In the genomic region with DNA sequence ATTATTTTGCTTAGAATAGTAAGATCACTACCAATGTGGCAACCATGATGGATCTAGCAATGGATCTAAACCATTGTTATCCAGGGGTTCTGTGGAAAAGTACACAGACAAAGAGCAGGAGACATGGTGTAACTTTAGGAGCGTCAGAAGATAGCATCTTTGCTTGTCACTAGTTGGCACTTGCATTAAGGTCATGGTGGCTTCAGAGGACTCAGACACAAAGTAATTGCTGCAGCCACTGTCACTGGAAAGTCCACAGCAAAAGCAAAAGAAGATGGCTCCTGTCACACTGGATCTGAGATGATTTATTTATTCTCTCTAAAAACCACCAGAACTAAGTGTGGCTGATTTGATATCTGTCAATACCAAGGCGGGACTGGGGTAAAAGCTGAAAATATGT, we compare ENCODE assay signal across 22 cellular contexts.
A peak's percentile ranks its signal among the peaks of the same experiment; 100 is the strongest.
DNase-seq lines count a peak whose midpoint lies in the region; ATAC-seq and TF ChIP-seq lines count a peak whose summit lies in the region.
"Had no signal": no experiment of that assay in that cellular context is flagged by ENCODE, and none has a peak within 500 bp of the region (broad histone marks: within the 10 kb centered on the region; RNA-seq: fewer than 3 reads in every experiment).

No MANE protein-coding gene starts in this region.

- no peak overlapping the region for H3K4me2 ChIP-seq in OCI-LY3 (ENCODE audit: low read length)
- H3K4me2 ChIP-seq: BLaER1 had no signal

- H4K20me1 ChIP-seq in OCI-LY3 (ENCODE audit: insufficient read depth, low read length): no peaks in the 10 kb centered on the region
- H4K20me1 ChIP-seq: BLaER1 had no signal

- H3K27me3 ChIP-seq in OCI-LY3 (ENCODE audit: low read depth, low read length) (no peaks in the 10 kb centered on the region), neuron (ENCODE audit: insufficient read depth, low read length) (no peaks in the 10 kb centered on the region)
- H3K27me3 ChIP-seq: BE2C, BLaER1 had no signal

- H3K9me3 Mint-ChIP-seq in nephron progenitor cell: peaks cover 9% of the 10 kb centered on the region

- H3K27ac Mint-ChIP-seq in nephron progenitor cell: peak overlapping the region; percentile 20
- H3K27ac Mint-ChIP-seq: CD14-positive monocyte; CD4-positive, alpha-beta memory T cell; CD4-positive, CD25-positive, alpha-beta regulatory T cell; CD8-positive, alpha-beta memory T cell had no signal

- H3K9me3 ChIP-seq in OCI-LY3 (ENCODE audit: insufficient read depth, low read length) (no peaks in the 10 kb centered on the region), neuron (ENCODE audit: low read length) (no peaks in the 10 kb centered on the region)
- H3K9me3 ChIP-seq: BE2C, BLaER1 had no signal

- H3K4me1 ChIP-seq in OCI-LY3 (ENCODE audit: low read length): no peaks in the 10 kb centered on the region
- H3K4me1 ChIP-seq in neuron (ENCODE audit: insufficient read depth, low read length): no peaks in the 10 kb centered on the region
- H3K4me1 ChIP-seq: BLaER1 had no signal

- H3K4me3 Mint-ChIP-seq in nephron progenitor cell: no peak overlapping the region
- H3K4me3 Mint-ChIP-seq: CD14-positive monocyte; CD4-positive, alpha-beta memory T cell; CD4-positive, CD25-positive, alpha-beta regulatory T cell; CD8-positive, alpha-beta memory T cell had no signal

- no peak for ATAC-seq in GM21526 (IDR thresholded peaks at IDR 0.05; ENCODE audit: low FRiP score, unreplicated experiment)
- ATAC-seq in HG02642 (IDR thresholded peaks at IDR 0.05; ENCODE audit: poor library complexity, unreplicated experiment): no peak
- no peak for ATAC-seq in GM18907 (IDR thresholded peaks at IDR 0.05; ENCODE audit: unreplicated experiment)

- H3K27ac ChIP-seq in OCI-LY3 (ENCODE audit: low read length): no peak overlapping the region
- H3K27ac ChIP-seq: BLaER1 had no signal

- H3K36me3 Mint-ChIP-seq in nephron progenitor cell (ENCODE audit: low read depth): no peaks in the 10 kb centered on the region
- H3K36me3 Mint-ChIP-seq: CD14-positive monocyte; CD4-positive, alpha-beta memory T cell; CD4-positive, CD25-positive, alpha-beta regulatory T cell; CD8-positive, alpha-beta memory T cell had no signal

- H3K9ac ChIP-seq in OCI-LY3 (ENCODE audit: low read length): no peak overlapping the region
- H3K9ac ChIP-seq: BLaER1 had no signal

- peaks cover 3% of the 10 kb centered on the region for H3K27me3 Mint-ChIP-seq in nephron progenitor cell (ENCODE audit: low read depth, poor library complexity)
- H3K27me3 Mint-ChIP-seq: CD4-positive, alpha-beta memory T cell; CD4-positive, CD25-positive, alpha-beta regulatory T cell had no signal

- H3K4me3 ChIP-seq in OCI-LY3 (ENCODE audit: low read length): no peak overlapping the region
- no peak overlapping the region for H3K4me3 ChIP-seq in neuron (ENCODE audit: low read length)
- H3K4me3 ChIP-seq: BLaER1 had no signal

- peaks cover 6% of the 10 kb centered on the region for H3K4me1 Mint-ChIP-seq in nephron progenitor cell
- H3K4me1 Mint-ChIP-seq: CD14-positive monocyte; CD4-positive, alpha-beta memory T cell; CD4-positive, CD25-positive, alpha-beta regulatory T cell; CD8-positive, alpha-beta memory T cell had no signal

- H2AFZ ChIP-seq in OCI-LY3 (ENCODE audit: low read depth, low read length): peak overlapping the region; percentile 41; the same call in 1 of the 2 replicates
- H2AFZ ChIP-seq in neuron (ENCODE audit: low read depth, low read length): peak overlapping the region; percentile 2

- H3K36me3 ChIP-seq in OCI-LY3 (replicated peaks; ENCODE audit: low read depth, low read length) (no peaks in the 10 kb centered on the region), neuron (ENCODE audit: insufficient read depth, low read length) (no peaks in the 10 kb centered on the region)
- H3K36me3 ChIP-seq: BE2C, BLaER1 had no signal

- H3K79me2 ChIP-seq in OCI-LY3 (ENCODE audit: low read length): no peaks in the 10 kb centered on the region

- no peak for TF ChIP-seq CTCF in OCI-LY3 (IDR thresholded peaks at IDR 0.05; ENCODE audit: low read depth, low read length)
- TF ChIP-seq CTCF in nephron progenitor cell (IDR thresholded peaks at IDR 0.05): no peak

- DNase-seq in nephron progenitor cell (no peak), DMS79 treated with DMSO at 0.1 percent for 48 hours (lab: John Stamatoyannopoulos, UW) (no peak)
- DNase-seq: 8988T; ACHN; BE2C; C1 segment of cervical spinal cord; CD4-positive, alpha-beta memory T cell; CD4-positive, CD25-positive, alpha-beta regulatory T cell; CD8-positive, alpha-beta memory T cell; COR-L47; DMS 273 treated with DMSO at 0.1 percent for 48 hours; DMS153; DMS53; DMS79; GF-D8 had no signal
